ENCODE assay signal across 8 cellular contexts in the genomic region with DNA sequence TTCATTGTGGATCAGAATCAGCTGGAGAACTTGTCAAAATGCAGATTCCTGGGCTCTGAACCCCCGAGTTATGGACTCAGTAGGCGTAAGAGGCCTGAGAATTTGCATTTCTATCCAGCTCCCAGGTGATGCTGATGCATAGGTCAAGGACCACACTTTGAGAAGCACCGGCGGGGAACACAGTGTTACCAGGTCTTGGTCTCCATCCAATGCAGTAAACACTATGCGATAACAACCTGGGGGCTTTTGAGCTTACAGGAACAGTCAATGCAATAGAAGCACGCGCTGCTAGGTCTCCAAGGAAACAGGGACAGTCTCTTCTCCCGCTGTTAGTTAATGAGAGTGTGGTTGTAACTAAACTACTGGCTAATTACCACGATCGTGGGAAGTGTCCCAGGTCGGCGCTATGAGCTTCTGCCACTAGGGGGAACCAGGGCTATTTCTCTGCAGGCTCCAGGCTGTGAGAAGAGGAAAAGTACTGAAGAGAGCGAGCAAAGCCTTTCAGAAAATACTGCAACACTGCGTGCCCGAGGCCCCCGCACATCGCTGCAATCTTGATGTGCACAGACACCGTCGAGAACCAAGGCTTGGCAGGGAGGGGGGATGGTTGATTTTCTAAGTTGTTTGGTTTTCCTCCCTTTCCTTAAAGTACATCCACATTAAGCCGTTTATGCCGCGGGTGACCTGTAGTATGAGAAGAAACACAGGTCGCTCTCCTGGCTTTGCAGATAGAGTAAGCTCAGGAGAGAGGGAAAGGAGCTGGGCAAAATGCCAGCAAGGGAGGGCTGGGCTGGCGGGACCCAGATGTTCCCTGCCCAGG. TPM values are rescaled to one million over a fixed set of nuclear protein-coding genes. Genes with fewer than 3 reads are reported as not detected.
A peak's percentile ranks its signal among the peaks of the same experiment; 100 is the strongest.
DNase-seq lines count a peak whose midpoint lies in the region; ATAC-seq and TF ChIP-seq lines count a peak whose summit lies in the region.

No MANE protein-coding gene starts in this region.

- ATAC-seq in HG03354 (IDR thresholded peaks at IDR 0.05; ENCODE audit: poor library complexity, severe bottlenecking, unreplicated experiment) = peak; percentile 79
- peak; percentile 87 for ATAC-seq in left lobe of liver
- ATAC-seq in GM21528 (IDR thresholded peaks at IDR 0.05; ENCODE audit: low FRiP score, unreplicated experiment) = no peak

- TF ChIP-seq CTCF in GM12873 (IDR thresholded peaks at IDR 0.05; ENCODE audit: insufficient read depth, low read depth, low read length, missing control alignments) = peak; percentile 94
- peak; percentile 95 for TF ChIP-seq CTCF in choroid plexus epithelial cell (conservative IDR thresholded peaks at IDR 0.05; ENCODE audit: low read depth, low read length)

- DNase-seq in NCI-H460 (ENCODE audit: extremely low read depth, low read depth) (peak; percentile 45), choroid plexus epithelial cell (ENCODE audit: low read depth) (peak; percentile 80), left lobe of liver (ENCODE audit: low spot score) (peak; percentile 62)
- DNase-seq in activated CD4-positive, alpha-beta T cell treated with anti-CD3 and anti-CD28 coated beads for 4 hours = peak; percentile 51 to 72
- peak; percentile 76 for DNase-seq in stimulated activated CD4-positive, alpha-beta T cell treated with anti-CD3 and anti-CD28 coated beads, Interleukin-4, amount 100 ng/mL, for 24 hours

- H3K4me3 ChIP-seq in choroid plexus epithelial cell (ENCODE audit: low read depth, low read length) = no peak overlapping the region

RNA-seq across cellular contexts. Expression of a gene that starts 52.0 kb away (rescaled TPM):
- not detected in 2 replicates for total RNA-seq in NCI-H460 (2014; rRNA removed; shearing (Covaris generic))
- not detected in 2 replicates for polyA plus RNA-seq in NCI-H460 (2014; cell fraction: nucleus; rRNA removed)
- not detected for total RNA-seq in left lobe of liver
